In the genomic region with DNA sequence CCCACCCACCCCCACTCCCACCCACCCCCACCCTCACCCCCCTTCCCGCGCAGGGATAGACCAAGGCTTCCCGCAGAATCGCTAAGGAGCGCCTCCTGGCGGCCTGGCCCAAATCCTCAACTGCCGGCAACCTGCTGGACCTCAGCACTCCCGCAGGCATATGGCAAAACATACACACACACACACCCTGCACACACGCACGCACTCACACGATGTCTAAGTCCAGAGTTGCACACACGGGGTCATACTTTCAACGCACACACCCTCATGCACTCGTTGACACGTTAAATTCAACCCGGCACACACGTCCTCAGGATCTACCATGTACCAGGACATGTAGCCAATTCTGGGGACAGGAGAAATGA, we compare ENCODE assay signal across 8 cellular contexts. TPM values are rescaled to one million over a fixed set of nuclear protein-coding genes. Genes with fewer than 3 reads are reported as not detected.
DNase-seq lines count a peak whose midpoint lies in the region; ATAC-seq and TF ChIP-seq lines count a peak whose summit lies in the region.

No MANE protein-coding gene starts in this region.

- peak overlapping the region in 1 of 8 donors; percentile 39 for H3K27ac ChIP-seq in spleen

- H3K9ac ChIP-seq in iPS-15b (ENCODE audit: low read depth, low read length) = no peak overlapping the region

- peaks cover 20% of the 10 kb centered on the region for H3K4me1 Mint-ChIP-seq in stimulated activated effector memory CD8-positive, alpha-beta T cell treated with anti-CD3 and anti-CD28 coated beads, Interleukin-12 subunit alpha, Interleukin-12 subunit beta, amount 100 ng/mL, for 72 hours

- ATAC-seq in SK-N-SH treated with all-trans-retinoic acid at 6 μM for 48 hours = peak; percentile 44
- no peak for ATAC-seq in HG02642 (IDR thresholded peaks at IDR 0.05; ENCODE audit: poor library complexity, unreplicated experiment)
- ATAC-seq in stimulated activated effector memory CD8-positive, alpha-beta T cell treated with anti-CD3 and anti-CD28 coated beads, Interleukin-12 subunit alpha, Interleukin-12 subunit beta, amount 100 ng/mL, for 72 hours = no peak

- H3K4me3 ChIP-seq in BJ (ENCODE audit: low read depth, low read length) (no peak overlapping the region), GM12875 (ENCODE audit: low read depth, low read length) (no peak overlapping the region), iPS-15b (ENCODE audit: low read depth, low read length) (peak overlapping the region; percentile 39), spleen (peak overlapping the region in 3 of 8 donors; percentile 18 to 49 (median 22))

- no peak for DNase-seq in BJ (ENCODE audit: low read depth)
- no peak for DNase-seq in mucosa of gallbladder (ENCODE audit: low spot score)
- DNase-seq in spleen = no peak
- DNase-seq in stimulated activated effector memory CD8-positive, alpha-beta T cell treated with anti-CD3 and anti-CD28 coated beads, Interleukin-12 subunit alpha, Interleukin-12 subunit beta, amount 100 ng/mL, for 72 hours (ENCODE audit: low spot score in 2 of 2) = no peak

- H3K36me3 ChIP-seq in BJ (ENCODE audit: control insufficient read depth, insufficient read depth, low read length) = no peaks in the 10 kb centered on the region
- no peaks in the 10 kb centered on the region for H3K36me3 ChIP-seq in iPS-15b (ENCODE audit: control insufficient read depth, insufficient read depth, low read length)
- no peaks in the 10 kb centered on the region for H3K36me3 ChIP-seq in spleen

- H3K9me3 ChIP-seq in iPS-15b (ENCODE audit: control insufficient read depth, insufficient read depth, low read length) = no peaks in the 10 kb centered on the region
- H3K9me3 ChIP-seq in spleen = no peaks in the 10 kb centered on the region

- intact Hi-C loops in spleen (cut with DNase I; ENCODE audit: low total_unique reads) = no loop called here

- CTCF ChIA-PET in BJ (lab: Yijun Ruan, JAX) = interaction anchor here (1.1 kb wide), 1 partner anchor 144 kb away, joined by 3 read pairs; no protein-coding TSS in a partner anchor

- no peak overlapping the region for H3K4me3 Mint-ChIP-seq in stimulated activated effector memory CD8-positive, alpha-beta T cell treated with anti-CD3 and anti-CD28 coated beads, Interleukin-12 subunit alpha, Interleukin-12 subunit beta, amount 100 ng/mL, for 72 hours

- TF ChIP-seq POLR2A in spleen (IDR thresholded peaks at IDR 0.05) = no peak

- POLR2A ChIA-PET in BJ (lab: Charles Lee) = no interaction called here

- no peaks in the 10 kb centered on the region for H3K36me3 Mint-ChIP-seq in stimulated activated effector memory CD8-positive, alpha-beta T cell treated with anti-CD3 and anti-CD28 coated beads, Interleukin-12 subunit alpha, Interleukin-12 subunit beta, amount 100 ng/mL, for 72 hours

- H3K27ac Mint-ChIP-seq in stimulated activated effector memory CD8-positive, alpha-beta T cell treated with anti-CD3 and anti-CD28 coated beads, Interleukin-12 subunit alpha, Interleukin-12 subunit beta, amount 100 ng/mL, for 72 hours = no peak overlapping the region

- 10 to 23% (median 12%) methylated on average over 4 to 17 of the region's 17 CpGs for WGBS in spleen, 5 donors

- H3K27me3 ChIP-seq in BJ (ENCODE audit: control insufficient read depth, insufficient read depth, low read length) (peaks cover 19% of the 10 kb centered on the region), iPS-15b (ENCODE audit: control insufficient read depth, insufficient read depth, low read length) (peaks cover 37% of the 10 kb centered on the region), spleen (replicated peaks in 1 of 7) (peaks cover 3 to 91% (median 45%) of the 10 kb centered on the region in 7 donors)

- H3K9me3 Mint-ChIP-seq in stimulated activated effector memory CD8-positive, alpha-beta T cell treated with anti-CD3 and anti-CD28 coated beads, Interleukin-12 subunit alpha, Interleukin-12 subunit beta, amount 100 ng/mL, for 72 hours = no peaks in the 10 kb centered on the region

- H3K4me1 ChIP-seq in iPS-15b (ENCODE audit: control insufficient read depth, insufficient read depth, low read length) = peaks cover 25% of the 10 kb centered on the region
- peaks cover 0 to 22% (median 15%) of the 10 kb centered on the region in 6 donors for H3K4me1 ChIP-seq in spleen

- TF ChIP-seq CTCF in BJ (IDR thresholded peaks at IDR 0.05; ENCODE audit: insufficient read depth, low read depth, low read length) (0 out of 2 replicates have a peak, but pooled peaks have one; percentile 25), GM12875 (IDR thresholded peaks at IDR 0.05; ENCODE audit: borderline replicate concordance, insufficient read depth, low read depth, low read length) (peak; percentile 38; the same call in 1 of the 2 replicates), spleen (IDR thresholded peaks at IDR 0.05 in 8 of 11, conservative IDR thresholded peaks at IDR 0.05 in 3 of 11) (peak in 3 of 11 experiments; percentile 9 to 18 (median 13))

TF ChIP-seq in SK-N-SH treated with all-trans-retinoic acid at 6 μM for 48 hours, 23 proteins besides CTCF, POLR2A, EP300 and RAD21 (continues in another document):
- no peak for TF ChIP-seq ZFP3 (CRISPR knock-in tag; IDR thresholded peaks at IDR 0.05)
- TF ChIP-seq, protein P1, sequence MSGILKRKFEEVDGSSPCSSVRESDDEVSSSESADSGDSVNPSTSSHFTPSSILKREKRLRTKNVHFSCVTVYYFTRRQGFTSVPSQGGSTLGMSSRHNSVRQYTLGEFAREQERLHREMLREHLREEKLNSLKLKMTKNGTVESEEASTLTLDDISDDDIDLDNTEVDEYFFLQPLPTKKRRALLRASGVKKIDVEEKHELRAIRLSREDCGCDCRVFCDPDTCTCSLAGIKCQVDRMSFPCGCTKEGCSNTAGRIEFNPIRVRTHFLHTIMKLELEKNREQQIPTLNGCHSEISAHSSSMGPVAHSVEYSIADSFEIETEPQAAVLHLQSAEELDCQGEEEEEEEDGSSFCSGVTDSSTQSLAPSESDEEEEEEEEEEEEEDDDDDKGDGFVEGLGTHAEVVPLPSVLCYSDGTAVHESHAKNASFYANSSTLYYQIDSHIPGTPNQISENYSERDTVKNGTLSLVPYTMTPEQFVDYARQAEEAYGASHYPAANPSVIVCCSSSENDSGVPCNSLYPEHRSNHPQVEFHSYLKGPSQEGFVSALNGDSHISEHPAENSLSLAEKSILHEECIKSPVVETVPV (CRISPR knock-in tag; IDR thresholded peaks at IDR 0.05) = no peak
- TF ChIP-seq, protein P2, sequence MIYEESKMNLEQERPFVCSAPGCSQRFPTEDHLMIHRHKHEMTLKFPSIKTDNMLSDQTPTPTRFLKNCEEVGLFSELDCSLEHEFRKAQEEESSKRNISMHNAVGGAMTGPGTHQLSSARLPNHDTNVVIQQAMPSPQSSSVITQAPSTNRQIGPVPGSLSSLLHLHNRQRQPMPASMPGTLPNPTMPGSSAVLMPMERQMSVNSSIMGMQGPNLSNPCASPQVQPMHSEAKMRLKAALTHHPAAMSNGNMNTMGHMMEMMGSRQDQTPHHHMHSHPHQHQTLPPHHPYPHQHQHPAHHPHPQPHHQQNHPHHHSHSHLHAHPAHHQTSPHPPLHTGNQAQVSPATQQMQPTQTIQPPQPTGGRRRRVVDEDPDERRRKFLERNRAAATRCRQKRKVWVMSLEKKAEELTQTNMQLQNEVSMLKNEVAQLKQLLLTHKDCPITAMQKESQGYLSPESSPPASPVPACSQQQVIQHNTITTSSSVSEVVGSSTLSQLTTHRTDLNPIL (CRISPR knock-in tag; IDR thresholded peaks at IDR 0.05; ENCODE audit: low read depth) = no peak
- TF ChIP-seq SNAI2 (CRISPR knock-in tag; IDR thresholded peaks at IDR 0.05) = no peak
- no peak for TF ChIP-seq ZNF565 (CRISPR knock-in tag; conservative IDR thresholded peaks at IDR 0.05; ENCODE audit: low read depth)
- TF ChIP-seq RARB (CRISPR knock-in tag; IDR thresholded peaks at IDR 0.05) = no peak
- no peak for TF ChIP-seq ZNF8 (CRISPR knock-in tag; IDR thresholded peaks at IDR 0.05)
- TF ChIP-seq BACH2 (CRISPR knock-in tag; IDR thresholded peaks at IDR 0.05; ENCODE audit: borderline replicate concordance) = no peak
- TF ChIP-seq, protein P3, sequence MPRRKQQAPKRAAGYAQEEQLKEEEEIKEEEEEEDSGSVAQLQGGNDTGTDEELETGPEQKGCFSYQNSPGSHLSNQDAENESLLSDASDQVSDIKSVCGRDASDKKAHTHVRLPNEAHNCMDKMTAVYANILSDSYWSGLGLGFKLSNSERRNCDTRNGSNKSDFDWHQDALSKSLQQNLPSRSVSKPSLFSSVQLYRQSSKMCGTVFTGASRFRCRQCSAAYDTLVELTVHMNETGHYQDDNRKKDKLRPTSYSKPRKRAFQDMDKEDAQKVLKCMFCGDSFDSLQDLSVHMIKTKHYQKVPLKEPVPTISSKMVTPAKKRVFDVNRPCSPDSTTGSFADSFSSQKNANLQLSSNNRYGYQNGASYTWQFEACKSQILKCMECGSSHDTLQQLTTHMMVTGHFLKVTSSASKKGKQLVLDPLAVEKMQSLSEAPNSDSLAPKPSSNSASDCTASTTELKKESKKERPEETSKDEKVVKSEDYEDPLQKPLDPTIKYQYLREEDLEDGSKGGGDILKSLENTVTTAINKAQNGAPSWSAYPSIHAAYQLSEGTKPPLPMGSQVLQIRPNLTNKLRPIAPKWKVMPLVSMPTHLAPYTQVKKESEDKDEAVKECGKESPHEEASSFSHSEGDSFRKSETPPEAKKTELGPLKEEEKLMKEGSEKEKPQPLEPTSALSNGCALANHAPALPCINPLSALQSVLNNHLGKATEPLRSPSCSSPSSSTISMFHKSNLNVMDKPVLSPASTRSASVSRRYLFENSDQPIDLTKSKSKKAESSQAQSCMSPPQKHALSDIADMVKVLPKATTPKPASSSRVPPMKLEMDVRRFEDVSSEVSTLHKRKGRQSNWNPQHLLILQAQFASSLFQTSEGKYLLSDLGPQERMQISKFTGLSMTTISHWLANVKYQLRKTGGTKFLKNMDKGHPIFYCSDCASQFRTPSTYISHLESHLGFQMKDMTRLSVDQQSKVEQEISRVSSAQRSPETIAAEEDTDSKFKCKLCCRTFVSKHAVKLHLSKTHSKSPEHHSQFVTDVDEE (CRISPR knock-in tag; IDR thresholded peaks at IDR 0.05) = no peak
- TF ChIP-seq TOX (CRISPR knock-in tag; IDR thresholded peaks at IDR 0.05; ENCODE audit: borderline replicate concordance) = no peak

RNA-seq across cellular contexts. Expression of a gene that starts 1.7 kb away (rescaled TPM):
- 0.02 and 0.04 TPM in 2 replicates for polyA plus RNA-seq in BJ (2011; rRNA removed)
- polyA minus RNA-seq in BJ (2011; rRNA and poly(A)+ RNA removed) = 0.10 TPM in 1 of 2 replicates, not detected in the other
- 0.52 TPM for total RNA-seq in mucosa of gallbladder
- not detected for total RNA-seq in spleen
- under 1 TPM in 1 of 3 donors, not detected in 2; 0.10 TPM for polyA plus RNA-seq in spleen
